Comparison of ENCODE assay signal across 24 cellular contexts in the genomic region with DNA sequence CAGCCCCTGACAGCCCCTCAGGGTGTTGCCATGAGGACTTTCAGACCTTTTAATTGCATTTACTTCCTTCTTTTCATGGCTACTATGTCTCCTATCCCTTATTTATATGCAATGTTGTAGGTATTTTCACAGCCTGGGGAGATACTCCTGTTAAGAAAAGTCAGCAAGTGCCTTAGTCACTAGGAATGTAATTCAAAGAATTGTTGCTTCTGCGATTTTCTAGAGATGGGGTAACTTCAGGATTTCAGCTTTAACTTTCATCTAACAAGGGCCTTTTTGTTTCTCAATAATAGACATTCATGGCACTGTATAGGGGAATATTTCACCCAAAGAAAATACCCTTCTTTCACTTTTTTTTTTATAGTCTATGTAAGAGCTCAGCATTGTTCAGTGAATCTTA.
"Had no signal": no experiment of that assay in that cellular context is flagged by ENCODE, and none has a peak within 500 bp of the region (broad histone marks: within the 10 kb centered on the region; RNA-seq: fewer than 3 reads in every experiment).

No MANE protein-coding gene starts in this region.

- H3K27ac ChIP-seq: ascending aorta, lower lobe of right lung, right lobe of liver, testis, upper lobe of right lung, VCaP had no signal

- H3K4me1 Mint-ChIP-seq: brain had no signal

- H3K27me3 Mint-ChIP-seq: activated naive CD8-positive, alpha-beta T cell; brain; natural killer cell treated with Interleukin-12 subunit alpha and Interleukin-12 subunit beta and Interleukin-15 and Interleukin-18, amount 100 ng/mL, for 72 hours had no signal

- ATAC-seq: left lung; natural killer cell treated with Interleukin-12 subunit alpha and Interleukin-12 subunit beta and Interleukin-15 and Interleukin-18, amount 100 ng/mL, for 72 hours; right lobe of liver; upper lobe of right lung had no signal

- H3K36me3 Mint-ChIP-seq: activated naive CD8-positive, alpha-beta T cell; brain had no signal

- DNase-seq: activated CD4-positive, alpha-beta T cell treated with anti-CD3 and anti-CD28 coated beads for 4 hours; activated CD4-positive, alpha-beta T cell treated with anti-CD3 and anti-CD28 coated beads, Interleukin-2, amount 50 U/mL, for 4 hours; activated effector memory CD4-positive, alpha-beta T cell treated with Interleukin-2 at 50 U/mL for 16 hours; activated naive CD4-positive, alpha-beta T cell treated with Interleukin-2 at 50 U/mL for 16 hours; activated T-cell treated with anti-CD3 and anti-CD28 coated beads for 4 hours; head of caudate nucleus; hypothalamus; left lung; lower lobe of right lung; mesendoderm; posterior cingulate gyrus; right lobe of liver; stimulated activated CD4-positive, alpha-beta T cell treated with anti-CD3 and anti-CD28 coated beads, Interleukin-2, amount 100 ng/mL, for 48 hours; stimulated activated naive CD4-positive, alpha-beta T cell treated with Interleukin-2 at 50 U/mL for 16 hours; SW 1271; T-helper 9 cell; testis; upper lobe of right lung had no signal

- H3K9me3 ChIP-seq: testis had no signal

- H3K27me3 ChIP-seq: ascending aorta, left lung, right lobe of liver, testis, upper lobe of right lung had no signal

- H3K4me1 ChIP-seq: ascending aorta, left lung, lower lobe of right lung, right lobe of liver, testis, upper lobe of right lung had no signal

- H3K4me3 ChIP-seq: ascending aorta, left lung, lower lobe of right lung, right lobe of liver, testis, upper lobe of right lung had no signal

- H3K27ac Mint-ChIP-seq: activated naive CD8-positive, alpha-beta T cell; brain; natural killer cell treated with Interleukin-12 subunit alpha and Interleukin-12 subunit beta and Interleukin-15 and Interleukin-18, amount 100 ng/mL, for 72 hours; T-helper 1 cell treated with Interleukin-12 subunit alpha and Interleukin-12 subunit beta and Interleukin-4 antibody, amounts not matched to agents 30 μg/mL and 1 μg/mL, for 36 hours had no signal

- H3K36me3 ChIP-seq: ascending aorta, left lung, lower lobe of right lung, right lobe of liver, upper lobe of right lung had no signal

- H3K4me3 Mint-ChIP-seq: activated naive CD8-positive, alpha-beta T cell; brain; natural killer cell treated with Interleukin-12 subunit alpha and Interleukin-12 subunit beta and Interleukin-15 and Interleukin-18, amount 100 ng/mL, for 72 hours; T-helper 1 cell treated with Interleukin-12 subunit alpha and Interleukin-12 subunit beta and Interleukin-4 antibody, amounts not matched to agents 30 μg/mL and 1 μg/mL, for 36 hours had no signal
